ENCODE assay signal across 14 cellular contexts in the genomic region with DNA sequence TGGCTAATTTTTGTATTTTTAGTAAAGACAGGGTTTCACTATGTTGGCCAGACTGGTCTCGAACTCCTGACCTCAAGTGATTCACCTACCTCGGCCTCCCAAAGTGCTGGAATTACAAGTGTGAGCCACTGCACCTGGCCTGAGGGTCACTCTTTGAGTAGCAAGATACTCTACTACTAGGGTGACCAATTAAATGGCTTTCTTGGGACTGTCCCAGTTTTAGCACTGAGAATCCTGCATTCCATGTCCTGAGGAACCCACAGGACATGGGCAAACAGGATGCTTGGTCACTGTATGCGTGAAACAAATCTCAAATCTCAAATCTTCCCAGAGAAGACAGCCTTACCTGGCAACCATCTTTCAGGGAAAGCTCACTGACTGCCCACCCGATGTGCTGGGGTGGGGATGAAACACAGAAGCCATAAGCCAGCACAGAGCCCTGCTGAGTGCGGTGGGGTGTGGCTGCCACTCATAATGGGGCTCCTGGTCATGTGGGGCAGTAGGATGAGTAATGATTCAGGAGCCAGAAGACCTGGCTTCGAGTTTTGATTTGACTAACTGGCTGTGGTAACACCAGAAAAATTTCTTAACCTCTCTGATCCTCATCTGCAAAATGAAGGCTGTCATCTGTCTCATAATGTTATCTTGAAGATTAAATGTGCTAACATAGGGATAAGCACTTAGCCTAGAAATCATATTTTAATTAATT. TPM values are rescaled to one million over a fixed set of nuclear protein-coding genes. Genes with fewer than 3 reads are reported as not detected.
DNase-seq lines count a peak whose midpoint lies in the region; ATAC-seq and TF ChIP-seq lines count a peak whose summit lies in the region.
"Had no signal": no experiment of that assay in that cellular context is flagged by ENCODE, and none has a peak within 500 bp of the region (broad histone marks: within the 10 kb centered on the region; RNA-seq: fewer than 3 reads in every experiment).

No MANE protein-coding gene starts in this region.

- no peak overlapping the region for H2AFZ ChIP-seq in GM23248
- no peak overlapping the region for H2AFZ ChIP-seq in mesenchymal stem cell (ENCODE audit: low read depth, low read length)

- H3K79me1 ChIP-seq in mesenchymal stem cell (replicated peaks; ENCODE audit: low read length, poor library complexity, severe bottlenecking) = peaks cover 24% of the 10 kb centered on the region

- no peak overlapping the region for H2BK12ac ChIP-seq in mesenchymal stem cell (ENCODE audit: low read length in 2 of 2)

- no peak for TF ChIP-seq CTCF in progenitor cell of endocrine pancreas (IDR thresholded peaks at IDR 0.05; ENCODE audit: unreplicated experiment)

- H3K4me3 ChIP-seq in GM23248 = no peak overlapping the region
- H3K4me3 ChIP-seq in mesenchymal stem cell (ENCODE audit: insufficient read depth in 1 of 2, low read depth in 1 of 2, low read length in 2 of 2) = no peak overlapping the region

- in situ Hi-C loops in GM23248 (cut with MboI) = no loop called here

- peaks cover 2% of the 10 kb centered on the region for H3K4me1 Mint-ChIP-seq in activated CD4-positive, alpha-beta T cell treated with anti-CD3 and anti-CD28 coated beads for 36 hours
- peaks cover 14% of the 10 kb centered on the region for H3K4me1 Mint-ChIP-seq in progenitor cell of endocrine pancreas (ENCODE audit: low read depth)
- H3K4me1 Mint-ChIP-seq: memory B cell had no signal

- H3K36me3 ChIP-seq in GM23248 (ENCODE audit: low read depth) (peaks cover 38% of the 10 kb centered on the region; the same call in 1 of the 2 replicates), mesenchymal stem cell (ENCODE audit: control insufficient read depth in 1 of 2, insufficient read depth in 2 of 2, low read depth in 1 of 2, low read length in 2 of 2) (peaks cover 0 to 76% of the 10 kb centered on the region in 2 experiments)

- 49 to 51% methylated on average over 6 of the region's 6 CpGs for WGBS in GM23248 (ENCODE audit: low coverage in 1 of 2, low lambda C conversion rate in 2 of 2, missing lambda C conversion rate in 2 of 2), 2 experiments
- WGBS in mesenchymal stem cell = 96% methylated on average over 5 of the region's 6 CpGs

- H3K9me3 ChIP-seq in GM23248 (ENCODE audit: low read depth) (no peaks in the 10 kb centered on the region), mesenchymal stem cell (ENCODE audit: control insufficient read depth, low read length) (no peaks in the 10 kb centered on the region)

- no peaks in the 10 kb centered on the region for H4K20me1 ChIP-seq in GM23248 (ENCODE audit: insufficient read depth)

- H3K18ac ChIP-seq in mesenchymal stem cell (ENCODE audit: low read depth in 1 of 2, low read length in 2 of 2) = peak overlapping the region in 1 of 2 experiments; percentile 77

- peaks cover 97% of the 10 kb centered on the region for H3K4me1 ChIP-seq in GM23248 (ENCODE audit: insufficient read depth)
- H3K4me1 ChIP-seq in mesenchymal stem cell (ENCODE audit: control insufficient read depth, insufficient read depth, low read depth, low read length) = peaks cover 26% of the 10 kb centered on the region

- no peak overlapping the region for H3K14ac ChIP-seq in mesenchymal stem cell (ENCODE audit: low read length in 2 of 2)

- peaks cover 91% of the 10 kb centered on the region for H3F3A ChIP-seq in GM23248 (ENCODE audit: insufficient read depth)

- no peak overlapping the region for H4K8ac ChIP-seq in mesenchymal stem cell (ENCODE audit: low read length)

- peak; percentile 86 for ATAC-seq in activated CD4-positive, alpha-beta T cell treated with anti-CD3 and anti-CD28 coated beads for 36 hours
- ATAC-seq in HG03521 (IDR thresholded peaks at IDR 0.05; ENCODE audit: unreplicated experiment) (no peak), GM19023 (IDR thresholded peaks at IDR 0.05; ENCODE audit: unreplicated experiment) (no peak)

- peak; percentile 51 for DNase-seq in activated CD4-positive, alpha-beta T cell treated with anti-CD3 and anti-CD28 coated beads for 36 hours
- no peak for DNase-seq in activated CD4-positive, alpha-beta T cell treated with anti-CD3 and anti-CD28 coated beads, Interleukin-2, amount 50 U/mL, for 1 hour
- peak; percentile 86 for DNase-seq in GM23248
- peak; percentile 10 for DNase-seq in SW480 (ENCODE audit: low spot score)
- no peak for DNase-seq in mesenchymal stem cell
- DNase-seq in progenitor cell of endocrine pancreas (ENCODE audit: low spot score, unreplicated experiment) = no peak
- DNase-seq: activated CD4-positive, CD25-positive, alpha-beta regulatory T cell treated with anti-CD3 and anti-CD28 coated beads, Interleukin-2, amount 50 U/mL, for 72 hours; activated naive CD4-positive, alpha-beta T cell treated with Interleukin-2 at 50 U/mL for 16 hours; central memory CD4-positive, alpha-beta T cell; NCI-H1417 treated with DMSO at 0.1 percent for 48 hours; occipital lobe had no signal

- H3K36me3 Mint-ChIP-seq in activated CD4-positive, alpha-beta T cell treated with anti-CD3 and anti-CD28 coated beads for 36 hours (ENCODE audit: low read depth) = no peaks in the 10 kb centered on the region
- H3K36me3 Mint-ChIP-seq in progenitor cell of endocrine pancreas (ENCODE audit: insufficient read depth) = no peaks in the 10 kb centered on the region
- H3K36me3 Mint-ChIP-seq: memory B cell had no signal

- H3K4me3 Mint-ChIP-seq in activated CD4-positive, alpha-beta T cell treated with anti-CD3 and anti-CD28 coated beads for 36 hours = no peak overlapping the region
- no peak overlapping the region for H3K4me3 Mint-ChIP-seq in progenitor cell of endocrine pancreas (ENCODE audit: low read depth)
- H3K4me3 Mint-ChIP-seq: memory B cell had no signal

- POLR2A ChIA-PET in activated CD4-positive, alpha-beta T cell treated with anti-CD3 and anti-CD28 coated beads for 36 hours (lab: Charles Lee) = no interaction called here

- H2BK5ac ChIP-seq in mesenchymal stem cell (ENCODE audit: low read depth, low read length, poor library complexity, severe bottlenecking) = no peak overlapping the region

- no peak overlapping the region for H2BK15ac ChIP-seq in mesenchymal stem cell (ENCODE audit: low read depth, poor library complexity, severe bottlenecking)

- peak overlapping the region; percentile 93 for H3K27ac ChIP-seq in GM23248
- H3K27ac ChIP-seq in mesenchymal stem cell (ENCODE audit: low read length, poor library complexity, severe bottlenecking) = no peak overlapping the region

- H3K9ac ChIP-seq in GM23248 = peak overlapping the region; percentile 34
- peak overlapping the region; percentile 35 for H3K9ac ChIP-seq in mesenchymal stem cell (ENCODE audit: low read length)

- H3K27ac Mint-ChIP-seq in activated CD4-positive, alpha-beta T cell treated with anti-CD3 and anti-CD28 coated beads for 36 hours = no peak overlapping the region
- no peak overlapping the region for H3K27ac Mint-ChIP-seq in progenitor cell of endocrine pancreas
- H3K27ac Mint-ChIP-seq: memory B cell had no signal

- H2AK5ac ChIP-seq in mesenchymal stem cell (ENCODE audit: low read length, severe bottlenecking) = no peak overlapping the region

- peaks cover 29% of the 10 kb centered on the region for H3K27me3 Mint-ChIP-seq in activated CD4-positive, alpha-beta T cell treated with anti-CD3 and anti-CD28 coated beads for 36 hours
- H3K27me3 Mint-ChIP-seq in progenitor cell of endocrine pancreas = peaks cover 38% of the 10 kb centered on the region

- H3K9me2 ChIP-seq in GM23248 (ENCODE audit: insufficient read depth) = no peaks in the 10 kb centered on the region

- peak overlapping the region; percentile 3 for H3K4me2 ChIP-seq in GM23248 (ENCODE audit: unreplicated experiment)
- H3K4me2 ChIP-seq in mesenchymal stem cell (ENCODE audit: low read length, poor library complexity, severe bottlenecking) = no peak overlapping the region

- H2BK120ac ChIP-seq in mesenchymal stem cell (ENCODE audit: low read depth, low read length) = no peak overlapping the region

- no peak overlapping the region for H4K91ac ChIP-seq in mesenchymal stem cell (ENCODE audit: low read length)

- CTCF ChIA-PET in activated CD4-positive, alpha-beta T cell treated with anti-CD3 and anti-CD28 coated beads for 36 hours (lab: Charles Lee) = interaction anchor here (1.0 kb wide), 1 partner anchor 28 kb away, joined by 3 read pairs; no protein-coding TSS in a partner anchor

- no peak overlapping the region for H3K23ac ChIP-seq in mesenchymal stem cell (ENCODE audit: low read length in 2 of 2)

- H3K9me3 Mint-ChIP-seq in activated CD4-positive, alpha-beta T cell treated with anti-CD3 and anti-CD28 coated beads for 36 hours (ENCODE audit: low read depth) = no peaks in the 10 kb centered on the region
- no peaks in the 10 kb centered on the region for H3K9me3 Mint-ChIP-seq in progenitor cell of endocrine pancreas (ENCODE audit: low read depth)

- H3K27me3 ChIP-seq in GM23248 (replicated peaks; ENCODE audit: insufficient read depth) (no peaks in the 10 kb centered on the region), mesenchymal stem cell (ENCODE audit: control insufficient read depth in 1 of 2, insufficient read depth in 1 of 2, low read length in 2 of 2) (no peaks in the 10 kb centered on the region)

- H3K79me2 ChIP-seq in GM23248 (ENCODE audit: insufficient read depth) = peaks cover 100% of the 10 kb centered on the region

- no peak overlapping the region for H3K4ac ChIP-seq in mesenchymal stem cell (ENCODE audit: low read depth in 1 of 2, low read length in 2 of 2)

- intact Hi-C loops in activated CD4-positive, alpha-beta T cell treated with anti-CD3 and anti-CD28 coated beads for 36 hours (cut with DNase I, micrococcal nuclease) = no loop called here

RNA-seq across cellular contexts. Expression of gene CLMP, which starts 11.5 kb away (rescaled TPM):
- under 1 TPM; 0.05 to 0.09 TPM for total RNA-seq in activated CD4-positive, alpha-beta T cell treated with anti-CD3 and anti-CD28 coated beads for 36 hours
- 195 and 215 TPM in 2 replicates for total RNA-seq in GM23248 (2014; rRNA removed; shearing (Covaris generic))
- polyA plus RNA-seq in GM23248 (2016; fragmentation: Nextera tagmentation; extraction: Ambion mirVana) = 159 and 166 TPM in 2 replicates
- polyA plus RNA-seq in mesenchymal stem cell (2013, experiment 1 of 2) = 46.5 TPM
- polyA plus RNA-seq in mesenchymal stem cell (2013, experiment 2 of 2) = 48.1 TPM
- total RNA-seq in progenitor cell of endocrine pancreas = 2.3 and 4.0 TPM in 2 replicates

Comparison
In these comparisons a context has a peak if more than half of its experiments do, and no peak if none do; other contexts are left out.
1. DNase-seq: peak in activated CD4-positive, alpha-beta T cell treated with anti-CD3 and anti-CD28 coated beads for 36 hours (single experiment), GM23248 (single experiment) and SW480 (single experiment); none in activated CD4-positive, alpha-beta T cell treated with anti-CD3 and anti-CD28 coated beads, Interleukin-2, amount 50 U/mL, for 1 hour (single experiment), mesenchymal stem cell (single experiment) and progenitor cell of endocrine pancreas (single experiment).
2. RNA of gene CLMP, which starts 11.5 kb away (total RNA-seq): 195 to 215 TPM in GM23248; 2.3 to 4.0 TPM in progenitor cell of endocrine pancreas and 0.05 to 0.09 TPM in activated CD4-positive, alpha-beta T cell treated with anti-CD3 and anti-CD28 coated beads for 36 hours; every median in the first group is over 10 times any median in the second.